8 cellular contexts compared by ENCODE assay signal in the genomic region with DNA sequence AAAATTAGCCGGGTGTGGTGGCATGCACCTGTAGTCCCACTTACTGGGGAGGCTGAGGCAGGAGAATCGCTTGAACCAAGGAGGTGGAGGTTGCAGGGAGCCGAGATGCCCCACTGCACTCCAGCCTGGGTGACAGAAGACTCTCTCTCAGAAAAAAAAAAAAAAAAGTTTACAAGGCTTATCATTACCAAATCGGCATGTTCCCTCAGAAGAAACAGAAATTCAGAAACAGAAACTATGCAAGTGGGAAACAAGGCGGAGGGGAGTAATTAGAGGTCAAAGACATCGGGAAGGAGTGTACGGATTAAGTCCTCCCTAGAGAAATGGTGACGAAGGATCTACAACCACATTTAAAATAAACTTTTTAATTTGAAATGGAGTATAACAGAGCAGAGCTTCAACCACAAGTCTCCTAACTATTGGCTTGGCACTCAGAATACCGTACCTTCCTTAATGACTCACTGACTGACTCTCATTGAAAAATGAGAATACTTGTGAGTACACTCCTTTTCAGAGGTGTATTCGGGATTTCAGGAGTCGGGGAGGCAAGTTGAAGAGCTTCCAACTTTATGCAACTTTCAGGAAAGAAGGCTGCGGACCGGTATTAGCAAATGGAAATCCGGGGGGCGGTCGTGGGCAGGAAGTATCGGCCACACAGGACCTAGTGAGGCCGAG. TPM values are rescaled to one million over a fixed set of nuclear protein-coding genes. Genes with fewer than 3 reads are reported as not detected.
DNase-seq lines count a peak whose midpoint lies in the region; ATAC-seq, FAIRE-seq and TF ChIP-seq lines count a peak whose summit lies in the region.

No MANE protein-coding gene starts in this region.

- DNase-seq in A549 (ENCODE audit: low read depth in 1 of 2, low spot score in 1 of 2) (peak in 1 of 2 experiments; percentile 61), GM13976 (ENCODE audit: low spot score) (peak; percentile 53), LoVo (ENCODE audit: low spot score) (peak; percentile 50), astrocyte of the cerebellum (ENCODE audit: low read depth) (peak; percentile 77)
- no peak for DNase-seq in activated CD4-positive, CD25-positive, alpha-beta regulatory T cell (lab: John Stamatoyannopoulos, UW)

- H3K4me3 ChIP-seq in A549 (peak overlapping the region; percentile 84), astrocyte of the cerebellum (ENCODE audit: low read depth, low read length) (peak overlapping the region; percentile 90), iPS-11a (ENCODE audit: low read depth, low read length) (peak overlapping the region; percentile 95), skeletal muscle tissue (ENCODE audit: low read length in 3 of 3) (peak overlapping the region; percentile 90 to 95 (median 90))

- TF ChIP-seq POLR2A in A549 (IDR thresholded peaks at IDR 0.05; ENCODE audit: low read length) = no peak

- H3K4me1 ChIP-seq in A549 = peaks cover 39% of the 10 kb centered on the region
- H3K4me1 ChIP-seq in skeletal muscle tissue (ENCODE audit: control insufficient read depth in 3 of 3, insufficient read depth in 3 of 3, low read length in 3 of 3) = peaks cover 11 to 15% (median 11%) of the 10 kb centered on the region in 3 donors

- peak overlapping the region; percentile 86 for H3K4me2 ChIP-seq in A549

- no peak for TF ChIP-seq EP300 in A549 (IDR thresholded peaks at IDR 0.05)

- POLR2A ChIA-PET in A549 (lab: Yijun Ruan, JAX) = interaction anchor here (1.0 to 1.6 kb wide), 3 partner anchors 11 to 405 kb away, joined by 3 to 12 read pairs (median 7); a partner anchor contains a TSS

- H3K27me3 ChIP-seq in skeletal muscle tissue (ENCODE audit: control insufficient read depth in 3 of 3, insufficient read depth in 3 of 3, low read length in 3 of 3) = no peaks in the 10 kb centered on the region

- peak overlapping the region; percentile 96 to 98 (median 97) for H3K9ac ChIP-seq in skeletal muscle tissue (ENCODE audit: low read depth in 1 of 3, low read length in 3 of 3)

- ATAC-seq in A549 (peak; percentile 53 to 60), GM18867 (IDR thresholded peaks at IDR 0.05; ENCODE audit: unreplicated experiment) (no peak)

- peak overlapping the region; percentile 95 to 96 for H3K27ac ChIP-seq in A549
- peak overlapping the region; percentile 95 for H3K27ac ChIP-seq in skeletal muscle tissue (ENCODE audit: low read depth, low read length)

- TF ChIP-seq CTCF in A549 (IDR thresholded peaks at IDR 0.05) = no peak
- no peak for TF ChIP-seq CTCF in GM13976 (IDR thresholded peaks at IDR 0.05; ENCODE audit: borderline replicate concordance, control extremely low read depth, extremely low read depth, insufficient read depth, missing control alignments)
- TF ChIP-seq CTCF in astrocyte of the cerebellum (IDR thresholded peaks at IDR 0.05; ENCODE audit: low read depth, low read length, missing control alignments) = no peak

- TF ChIP-seq RAD21 in A549 (conservative IDR thresholded peaks at IDR 0.05 in 1 of 2, IDR thresholded peaks at IDR 0.05 in 1 of 2) = no peak

- peaks cover 3 to 7% (median 5%) of the 10 kb centered on the region in 3 donors for H3K36me3 ChIP-seq in skeletal muscle tissue (ENCODE audit: control insufficient read depth in 3 of 3, insufficient read depth in 3 of 3, low read length in 3 of 3)

- in situ Hi-C loops in GM13976 (cut with MboI; ENCODE audit: low sequenced_read_pairs, unreplicated experiment) (no loop called here), astrocyte of the cerebellum (cut with HindIII; ENCODE audit: low sequenced_read_pairs) (no loop called here)

- WGBS in A549 (ENCODE audit: missing lambda C conversion rate) = 23% methylated on average over 17 of the region's 18 CpGs

- no peak for FAIRE-seq in A549 (lab: Jason Lieb, UNC)

- CTCF ChIA-PET in A549 (lab: Yijun Ruan, JAX) = interaction anchor here (0.6 to 1.5 kb wide), 4 partner anchors 18 to 1636 kb away, joined by 3 to 5 read pairs (median 4); no protein-coding TSS in a partner anchor

- H3K9me3 ChIP-seq in A549 = no peaks in the 10 kb centered on the region
- no peaks in the 10 kb centered on the region for H3K9me3 ChIP-seq in skeletal muscle tissue (ENCODE audit: control insufficient read depth in 3 of 3, low read length in 3 of 3)

TF ChIP-seq in A549, 52 proteins besides CTCF, POLR2A, EP300 and RAD21:
- 0 out of 2 replicates have a peak, but pooled peaks have one; percentile 32 for TF ChIP-seq FOSB (CRISPR knock-in tag; IDR thresholded peaks at IDR 0.05)
- TF ChIP-seq FOSL2 (IDR thresholded peaks at IDR 0.05) = no peak
- TF ChIP-seq FOSL2 (CRISPR knock-in tag; IDR thresholded peaks at IDR 0.05) = peak; percentile 31; the same call in 1 of the 2 replicates
- TF ChIP-seq, protein P1, sequence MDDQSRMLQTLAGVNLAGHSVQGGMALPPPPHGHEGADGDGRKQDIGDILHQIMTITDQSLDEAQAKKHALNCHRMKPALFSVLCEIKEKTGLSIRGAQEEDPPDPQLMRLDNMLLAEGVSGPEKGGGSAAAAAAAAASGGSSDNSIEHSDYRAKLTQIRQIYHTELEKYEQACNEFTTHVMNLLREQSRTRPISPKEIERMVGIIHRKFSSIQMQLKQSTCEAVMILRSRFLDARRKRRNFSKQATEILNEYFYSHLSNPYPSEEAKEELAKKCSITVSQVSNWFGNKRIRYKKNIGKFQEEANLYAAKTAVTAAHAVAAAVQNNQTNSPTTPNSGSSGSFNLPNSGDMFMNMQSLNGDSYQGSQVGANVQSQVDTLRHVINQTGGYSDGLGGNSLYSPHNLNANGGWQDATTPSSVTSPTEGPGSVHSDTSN (IDR thresholded peaks at IDR 0.05) = no peak

RNA-seq across cellular contexts. Expression of a gene that starts 0.9 kb away (rescaled TPM):
- 17.4 and 19.3 TPM in 2 replicates for polyA plus RNA-seq in A549 (2011; rRNA removed)
- polyA plus RNA-seq in A549 (2012; cell fraction: cytosol; rRNA removed) = 3.5 and 4.4 TPM in 2 replicates
- polyA plus RNA-seq in A549 (2012; cell fraction: nucleus; rRNA removed) = 5.3 and 6.9 TPM in 2 replicates
- polyA plus RNA-seq in A549 (2017; fragmentation: RNase III; extraction: RNeasy Plus Mini Kit Qiagen cat#74134 plus additional on column Dnase treatment) = 5.7 to 6.6 TPM (median 6.0 TPM) in 3 replicates
- 14.2 and 17.3 TPM in 2 replicates for polyA minus RNA-seq in A549 (2011; rRNA and poly(A)+ RNA removed)
- 5.2 TPM for total RNA-seq in skeletal muscle tissue

RNA-seq across cellular contexts. Expression of a gene that starts 1.0 kb away (rescaled TPM):
- polyA plus RNA-seq in A549 (2011; rRNA removed) (3.4 and 4.9 TPM in 2 replicates), A549 (2017; fragmentation: RNase III; extraction: RNeasy Plus Mini Kit Qiagen cat#74134 plus additional on column Dnase treatment) (5.8 to 6.1 TPM (median 5.9 TPM) in 3 replicates)
- 0.67 and 0.77 TPM in 2 replicates for polyA plus RNA-seq in A549 (2012; cell fraction: cytosol; rRNA removed)
- 0.29 and 0.78 TPM in 2 replicates for polyA plus RNA-seq in A549 (2012; cell fraction: nucleus; rRNA removed)
- polyA minus RNA-seq in A549 (2011; rRNA and poly(A)+ RNA removed) = 0.78 and 1.3 TPM in 2 replicates
- 2.1 TPM for total RNA-seq in skeletal muscle tissue

Comparison
In these comparisons a context has a peak if more than half of its experiments do, and no peak if none do; other contexts are left out.
1. DNase-seq: peak in GM13976 (single experiment), LoVo (single experiment) and astrocyte of the cerebellum (single experiment); none in activated CD4-positive, CD25-positive, alpha-beta regulatory T cell (0 of 4).
2. Peak in every context shown above with its lines, with median percentiles within 50 percentile points of each other: H3K4me3 ChIP-seq.